In the genomic region with DNA sequence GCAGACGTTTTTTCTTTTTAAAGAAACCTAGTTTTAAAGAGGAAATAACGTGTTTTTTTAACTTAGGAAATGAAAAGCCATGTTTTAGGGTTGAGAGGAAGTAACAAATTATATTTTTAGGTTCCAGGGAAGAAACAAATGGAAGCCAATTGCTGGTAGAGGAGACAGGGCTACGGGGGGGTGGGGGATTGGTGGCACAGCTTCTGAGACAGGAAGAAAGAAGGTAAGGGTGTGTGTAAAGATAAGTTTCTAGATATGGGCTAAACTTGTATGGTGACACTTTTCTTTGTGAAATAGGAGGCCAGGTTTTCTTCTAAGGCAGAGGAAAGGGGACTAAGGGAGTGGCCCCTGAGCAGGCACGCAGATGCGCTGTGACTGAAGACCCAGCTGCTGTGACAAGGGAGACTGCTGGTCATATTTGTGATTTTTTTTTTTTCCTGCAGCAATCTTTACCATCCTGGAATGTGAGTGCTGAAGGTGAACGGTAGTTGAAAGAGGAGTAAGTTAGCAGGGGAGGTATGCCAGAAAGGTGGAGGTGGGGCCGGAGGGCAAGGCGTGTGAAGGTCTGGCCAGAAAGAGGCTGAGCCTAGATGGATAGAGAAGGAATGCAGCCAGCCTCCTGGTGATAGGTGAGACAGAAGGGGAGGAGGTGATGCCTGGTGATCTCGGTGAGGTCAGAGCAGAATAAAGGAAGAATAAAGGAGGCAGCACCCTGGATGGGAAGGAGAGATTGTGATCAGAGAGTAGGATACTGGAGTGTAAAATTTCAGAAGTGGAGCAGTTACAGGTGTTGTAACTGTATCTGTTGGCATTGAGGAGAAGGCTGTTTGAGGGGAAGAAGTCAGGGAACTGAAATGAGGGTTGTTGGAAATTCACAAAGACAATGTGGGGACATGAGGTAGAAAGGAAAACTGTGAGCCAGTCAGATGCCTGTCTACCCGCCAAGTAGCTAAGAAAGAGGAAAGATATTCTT, we compare ENCODE assay signal across 8 cellular contexts. TPM values are rescaled to one million over a fixed set of nuclear protein-coding genes. Genes with fewer than 3 reads are reported as not detected.
DNase-seq lines count a peak whose midpoint lies in the region.

No MANE protein-coding gene starts in this region.

- H3K36me3 ChIP-seq in iPS-18a (ENCODE audit: control insufficient read depth, low read depth, low read length) = no peaks in the 10 kb centered on the region
- H3K36me3 ChIP-seq in subcutaneous abdominal adipose tissue (ENCODE audit: control insufficient read depth in 5 of 5, insufficient read depth in 5 of 5, low read length in 5 of 5) = peaks cover 0 to 14% (median 8%) of the 10 kb centered on the region in 5 donors

- H3K9ac ChIP-seq in iPS-18a (ENCODE audit: low read length) (no peak overlapping the region), subcutaneous abdominal adipose tissue (ENCODE audit: low read length in 5 of 5) (peak overlapping the region; percentile 19 to 84 (median 72))

- peaks cover 47% of the 10 kb centered on the region for H3K36me3 Mint-ChIP-seq in activated T-cell treated with anti-CD3 and anti-CD28 coated beads, Interleukin-2, amount 50 U/mL, for 24 hours (ENCODE audit: low read depth)
- H3K36me3 Mint-ChIP-seq in activated naive CD4-positive, alpha-beta T cell treated with anti-CD3 and anti-CD28 coated beads, Interleukin-2, amount 10 ng/mL, durations not matched to agents 7 days and 5 days = peaks cover 29% of the 10 kb centered on the region

- H3K27ac ChIP-seq in iPS-18a (ENCODE audit: low read length) (no peak overlapping the region), subcutaneous abdominal adipose tissue (ENCODE audit: low read depth, low read length) (peak overlapping the region; percentile 19)

- H3K4me3 Mint-ChIP-seq in activated T-cell treated with anti-CD3 and anti-CD28 coated beads, Interleukin-2, amount 50 U/mL, for 24 hours = peak overlapping the region; percentile 93
- H3K4me3 Mint-ChIP-seq in activated naive CD4-positive, alpha-beta T cell treated with anti-CD3 and anti-CD28 coated beads, Interleukin-2, amount 10 ng/mL, durations not matched to agents 7 days and 5 days = peak overlapping the region; percentile 94

- CTCF ChIA-PET in activated naive CD4-positive, alpha-beta T cell treated with anti-CD3 and anti-CD28 coated beads, Interleukin-2, amount 10 ng/mL, durations not matched to agents 7 days and 5 days (lab: Charles Lee) = interaction anchor here (0.6 kb wide), 1 partner anchor 963 kb away, joined by 3 read pairs; no protein-coding TSS in a partner anchor

- no peaks in the 10 kb centered on the region for H3K27me3 Mint-ChIP-seq in activated T-cell treated with anti-CD3 and anti-CD28 coated beads, Interleukin-2, amount 50 U/mL, for 24 hours
- H3K27me3 Mint-ChIP-seq in activated naive CD4-positive, alpha-beta T cell treated with anti-CD3 and anti-CD28 coated beads, Interleukin-2, amount 10 ng/mL, durations not matched to agents 7 days and 5 days = peaks cover 4% of the 10 kb centered on the region

- H3K4me1 Mint-ChIP-seq in activated T-cell treated with anti-CD3 and anti-CD28 coated beads, Interleukin-2, amount 50 U/mL, for 24 hours (ENCODE audit: low read depth) = peaks cover 37% of the 10 kb centered on the region
- H3K4me1 Mint-ChIP-seq in activated naive CD4-positive, alpha-beta T cell treated with anti-CD3 and anti-CD28 coated beads, Interleukin-2, amount 10 ng/mL, durations not matched to agents 7 days and 5 days = peaks cover 33% of the 10 kb centered on the region

- no peak for DNase-seq in activated T-cell treated with anti-CD3 and anti-CD28 coated beads, Interleukin-2, amount 50 U/mL, for 24 hours
- DNase-seq in activated T-cell treated with anti-CD3 and anti-CD28 coated beads for 4 hours (no peak), mucosa of gallbladder (ENCODE audit: low spot score) (no peak), globus pallidus (ENCODE audit: low spot score) (no peak), superior temporal gyrus (ENCODE audit: extremely low spot score) (no peak)
- DNase-seq in activated naive CD4-positive, alpha-beta T cell treated with anti-CD3 and anti-CD28 coated beads, Interleukin-2, amount 10 ng/mL, durations not matched to agents 7 days and 5 days = peak; percentile 55

- peak overlapping the region; percentile 65 for H3K4me3 ChIP-seq in iPS-18a (ENCODE audit: low read length)
- peak overlapping the region; percentile 69 to 87 (median 85) for H3K4me3 ChIP-seq in subcutaneous abdominal adipose tissue (ENCODE audit: low read depth in 1 of 5, low read length in 5 of 5)

- peak overlapping the region; percentile 96 for H3K27ac Mint-ChIP-seq in activated T-cell treated with anti-CD3 and anti-CD28 coated beads, Interleukin-2, amount 50 U/mL, for 24 hours
- peak overlapping the region; percentile 94 for H3K27ac Mint-ChIP-seq in activated naive CD4-positive, alpha-beta T cell treated with anti-CD3 and anti-CD28 coated beads, Interleukin-2, amount 10 ng/mL, durations not matched to agents 7 days and 5 days

- H3K27me3 ChIP-seq in iPS-18a (ENCODE audit: control insufficient read depth, insufficient read depth, low read length) (peaks cover 8% of the 10 kb centered on the region), subcutaneous abdominal adipose tissue (ENCODE audit: control insufficient read depth in 5 of 5, insufficient read depth in 4 of 5, low read length in 5 of 5) (no peaks in the 10 kb centered on the region)

- peaks cover 12% of the 10 kb centered on the region for H3K4me1 ChIP-seq in iPS-18a (ENCODE audit: control insufficient read depth, low read depth, low read length)
- peaks cover 2 to 36% (median 33%) of the 10 kb centered on the region in 5 donors for H3K4me1 ChIP-seq in subcutaneous abdominal adipose tissue (ENCODE audit: control insufficient read depth in 5 of 5, insufficient read depth in 5 of 5, low read length in 5 of 5)

- H3K9me3 ChIP-seq in iPS-18a (ENCODE audit: control insufficient read depth, low read depth, low read length) = no peaks in the 10 kb centered on the region
- no peaks in the 10 kb centered on the region for H3K9me3 ChIP-seq in subcutaneous abdominal adipose tissue (ENCODE audit: control insufficient read depth in 5 of 5, low read length in 5 of 5)

- H3K9me3 Mint-ChIP-seq in activated T-cell treated with anti-CD3 and anti-CD28 coated beads, Interleukin-2, amount 50 U/mL, for 24 hours = no peaks in the 10 kb centered on the region
- H3K9me3 Mint-ChIP-seq in activated naive CD4-positive, alpha-beta T cell treated with anti-CD3 and anti-CD28 coated beads, Interleukin-2, amount 10 ng/mL, durations not matched to agents 7 days and 5 days = no peaks in the 10 kb centered on the region

RNA-seq across cellular contexts. Expression of a gene that starts 1.7 kb away (rescaled TPM):
- total RNA-seq in mucosa of gallbladder = 26.0 TPM

RNA-seq across cellular contexts. Expression of a gene that starts 32.0 kb away (rescaled TPM):
- 6.5 TPM for total RNA-seq in mucosa of gallbladder
